ENCODE assay signal across 8 cellular contexts in the genomic region with DNA sequence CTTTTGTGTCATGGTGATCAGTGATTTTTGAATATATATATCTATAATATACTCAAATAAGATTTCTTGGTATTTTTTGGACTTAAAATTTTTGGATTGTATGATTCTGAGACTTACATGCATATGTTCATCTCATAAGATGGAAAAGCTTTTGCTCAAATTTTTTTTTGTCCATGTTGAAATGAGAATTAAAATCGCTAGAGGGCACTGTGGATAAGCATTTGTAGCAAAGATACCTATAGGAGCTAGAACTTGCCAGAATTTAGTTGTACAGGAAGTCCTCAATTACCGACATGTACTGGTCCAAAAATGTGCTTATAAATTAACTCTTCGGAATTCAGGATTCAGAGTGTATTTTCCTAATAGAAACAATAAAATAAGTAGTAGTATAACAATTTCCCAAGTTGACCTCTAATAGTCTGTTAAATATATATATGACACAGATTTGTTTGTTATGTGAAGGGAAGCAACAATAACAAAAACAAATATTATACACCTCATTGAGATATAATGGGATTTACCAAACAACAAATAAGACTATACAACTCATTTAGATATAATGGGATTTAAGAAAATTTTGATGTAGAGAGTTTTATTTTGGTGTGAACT.
DNase-seq lines count a peak whose midpoint lies in the region; ATAC-seq, FAIRE-seq and TF ChIP-seq lines count a peak whose summit lies in the region.

No MANE protein-coding gene starts in this region.

- H3K27ac ChIP-seq in body of pancreas, result no peak overlapping the region
- H3K27ac ChIP-seq in kidney (ENCODE audit: low read depth in 2 of 2, low read length in 2 of 2), result no peak overlapping the region
- H3K27ac ChIP-seq in uterus, result no peak overlapping the region

- peak; percentile 88 for FAIRE-seq in D721Med (lab: Jason Lieb, UNC)
- peak; percentile 92 for FAIRE-seq in kidney (lab: Jason Lieb, UNC)

- ATAC-seq in GM19023 (IDR thresholded peaks at IDR 0.05; ENCODE audit: unreplicated experiment), result peak; percentile 69
- peak; percentile 85 for ATAC-seq in HG03280 (IDR thresholded peaks at IDR 0.05; ENCODE audit: unreplicated experiment)
- peak; percentile 55 for ATAC-seq in body of pancreas
- no peak for ATAC-seq in GM19324 (IDR thresholded peaks at IDR 0.05; ENCODE audit: low FRiP score, unreplicated experiment)

- TF ChIP-seq POLR2A in body of pancreas (IDR thresholded peaks at IDR 0.05), result no peak
- TF ChIP-seq POLR2A in uterus (IDR thresholded peaks at IDR 0.05), result no peak

- H3K36me3 ChIP-seq in body of pancreas (replicated peaks in 1 of 2; ENCODE audit: insufficient read depth in 1 of 2, low read depth in 2 of 2), result no peaks in the 10 kb centered on the region
- H3K36me3 ChIP-seq in kidney (ENCODE audit: control insufficient read depth in 1 of 2, insufficient read depth in 2 of 2, low read length in 2 of 2), result no peaks in the 10 kb centered on the region
- H3K36me3 ChIP-seq in uterus, result no peaks in the 10 kb centered on the region

- H3K9me3 ChIP-seq in body of pancreas (no peaks in the 10 kb centered on the region), kidney (ENCODE audit: control insufficient read depth in 1 of 2, low read length in 2 of 2) (no peaks in the 10 kb centered on the region), uterus (no peaks in the 10 kb centered on the region)

- WGBS in body of pancreas, 2 donors, result 0% methylated on average over 3 of the region's 3 CpGs

- H3K4me1 ChIP-seq in body of pancreas (no peaks in the 10 kb centered on the region), kidney (ENCODE audit: control insufficient read depth in 1 of 2, insufficient read depth in 1 of 2, low read depth in 1 of 2, low read length in 2 of 2) (no peaks in the 10 kb centered on the region), uterus (no peaks in the 10 kb centered on the region)

- intact Hi-C loops in body of pancreas (cut with DNase I) (no loop called here), kidney (cut with DNase I) (no loop called here), uterus (cut with DNase I; ENCODE audit: low total_unique reads) (no loop called here)

- DNase-seq in D721Med (ENCODE audit: insufficient read length, low spot score) (no peak), NCI-H345 (lab: John Stamatoyannopoulos, UW) (peak; percentile 1), body of pancreas (no peak), kidney (no peak), uterus (no peak)

- H3K9ac ChIP-seq in kidney (ENCODE audit: low read length in 2 of 2), result no peak overlapping the region

- H3K4me3 ChIP-seq in body of pancreas (no peak overlapping the region), kidney (ENCODE audit: low read length in 2 of 2) (no peak overlapping the region), uterus (no peak overlapping the region)

- TF ChIP-seq CTCF in D721Med (IDR thresholded peaks at IDR 0.05; ENCODE audit: insufficient read depth, missing control alignments) (peak; percentile 75), body of pancreas (IDR thresholded peaks at IDR 0.05) (peak in 6 of 7 experiments; percentile 41 to 66 (median 52)), kidney (IDR thresholded peaks at IDR 0.05; ENCODE audit: borderline replicate concordance, extremely low read depth, insufficient read depth) (peak; percentile 58), uterus (IDR thresholded peaks at IDR 0.05) (peak; percentile 31 to 46 (median 46))

- H3K27me3 ChIP-seq in body of pancreas (no peaks in the 10 kb centered on the region), uterus (no peaks in the 10 kb centered on the region)
